In genomic region chr11:46529086-46529905, GRCh38 we compare ENCODE assay signal across 8 cellular contexts.
DNase-seq lines count a peak whose midpoint lies in the region; ATAC-seq and TF ChIP-seq lines count a peak whose summit lies in the region.

No MANE protein-coding gene starts in this region.

- no peaks in the 10 kb centered on the region for H3K36me3 ChIP-seq in Peyer's patch
- H3K36me3 ChIP-seq in neutrophil, result no peaks in the 10 kb centered on the region
- H3K36me3 ChIP-seq in thoracic aorta, result no peaks in the 10 kb centered on the region

- no peak for TF ChIP-seq POLR2A in Peyer's patch (IDR thresholded peaks at IDR 0.05)

- ATAC-seq in thoracic aorta (ENCODE audit: insufficient number of reproducible peaks, low FRiP score, low read depth), result no peak

- H3K27me3 ChIP-seq in Peyer's patch (no peaks in the 10 kb centered on the region), neutrophil (no peaks in the 10 kb centered on the region), thoracic aorta (replicated peaks; ENCODE audit: insufficient read depth) (no peaks in the 10 kb centered on the region)

- H3K27ac ChIP-seq in Peyer's patch, result no peak overlapping the region
- peak overlapping the region; percentile 7 for H3K27ac ChIP-seq in neutrophil
- no peak overlapping the region for H3K27ac ChIP-seq in thoracic aorta

- no peaks in the 10 kb centered on the region for H3K9me3 ChIP-seq in Peyer's patch
- no peaks in the 10 kb centered on the region for H3K9me3 ChIP-seq in neutrophil
- no peaks in the 10 kb centered on the region for H3K9me3 ChIP-seq in thoracic aorta

- peaks cover 0 to 14% (median 0%) of the 10 kb centered on the region in 4 donors for H3K4me1 ChIP-seq in Peyer's patch
- H3K4me1 ChIP-seq in neutrophil (ENCODE audit: control insufficient read depth in 1 of 2, insufficient read depth in 1 of 2, low read depth in 1 of 2, low read length in 1 of 2), result peaks cover 19 to 31% of the 10 kb centered on the region in 2 experiments
- H3K4me1 ChIP-seq in thoracic aorta (ENCODE audit: control insufficient read depth in 1 of 2, low read depth in 2 of 2), result no peaks in the 10 kb centered on the region

- no peak overlapping the region for H3K4me3 ChIP-seq in Peyer's patch
- no peak overlapping the region for H3K4me3 ChIP-seq in fibroblast of the aortic adventitia (ENCODE audit: low read depth, low read length)
- H3K4me3 ChIP-seq in neutrophil (ENCODE audit: low read depth in 1 of 2, low read length in 1 of 2), result no peak overlapping the region
- no peak overlapping the region for H3K4me3 ChIP-seq in thoracic aorta

- TF ChIP-seq CTCF in Peyer's patch (IDR thresholded peaks at IDR 0.05) (peak; percentile 81 to 90 (median 88)), fibroblast of the aortic adventitia (IDR thresholded peaks at IDR 0.05; ENCODE audit: insufficient read depth, low read length) (peak; percentile 96), neutrophil (IDR thresholded peaks at IDR 0.05) (peak; percentile 92), thoracic aorta (IDR thresholded peaks at IDR 0.05) (peak; percentile 78)

- DNase-seq in NCI-H2081 (lab: John Stamatoyannopoulos, UW) (peak; percentile 73 to 74), NCI-H2081 treated with DMSO at 0.1 percent for 48 hours (lab: John Stamatoyannopoulos, UW) (no peak), HK-2 (ENCODE audit: unreplicated experiment) (peak; percentile 38), Peyer's patch (peak; percentile 55 to 87 (median 76)), activated T-helper 1 cell treated with Interleukin-2 at 50 U/mL for 16 hours (ENCODE audit: low read depth) (peak; percentile 42), fibroblast of the aortic adventitia (ENCODE audit: low read depth) (peak; percentile 69), thoracic aorta (ENCODE audit: low spot score) (peak; percentile 16)
